Comparison of ENCODE assay signal across 4 cellular contexts in genomic region chr21:33013618-33014017, GRCh38.
TF ChIP-seq lines count a peak whose summit lies in the region.

No MANE protein-coding gene starts in this region.

TF ChIP-seq in SK-N-SH, 30 proteins besides CTCF, POLR2A, EP300 and RAD21:
- TF ChIP-seq, protein P1, sequence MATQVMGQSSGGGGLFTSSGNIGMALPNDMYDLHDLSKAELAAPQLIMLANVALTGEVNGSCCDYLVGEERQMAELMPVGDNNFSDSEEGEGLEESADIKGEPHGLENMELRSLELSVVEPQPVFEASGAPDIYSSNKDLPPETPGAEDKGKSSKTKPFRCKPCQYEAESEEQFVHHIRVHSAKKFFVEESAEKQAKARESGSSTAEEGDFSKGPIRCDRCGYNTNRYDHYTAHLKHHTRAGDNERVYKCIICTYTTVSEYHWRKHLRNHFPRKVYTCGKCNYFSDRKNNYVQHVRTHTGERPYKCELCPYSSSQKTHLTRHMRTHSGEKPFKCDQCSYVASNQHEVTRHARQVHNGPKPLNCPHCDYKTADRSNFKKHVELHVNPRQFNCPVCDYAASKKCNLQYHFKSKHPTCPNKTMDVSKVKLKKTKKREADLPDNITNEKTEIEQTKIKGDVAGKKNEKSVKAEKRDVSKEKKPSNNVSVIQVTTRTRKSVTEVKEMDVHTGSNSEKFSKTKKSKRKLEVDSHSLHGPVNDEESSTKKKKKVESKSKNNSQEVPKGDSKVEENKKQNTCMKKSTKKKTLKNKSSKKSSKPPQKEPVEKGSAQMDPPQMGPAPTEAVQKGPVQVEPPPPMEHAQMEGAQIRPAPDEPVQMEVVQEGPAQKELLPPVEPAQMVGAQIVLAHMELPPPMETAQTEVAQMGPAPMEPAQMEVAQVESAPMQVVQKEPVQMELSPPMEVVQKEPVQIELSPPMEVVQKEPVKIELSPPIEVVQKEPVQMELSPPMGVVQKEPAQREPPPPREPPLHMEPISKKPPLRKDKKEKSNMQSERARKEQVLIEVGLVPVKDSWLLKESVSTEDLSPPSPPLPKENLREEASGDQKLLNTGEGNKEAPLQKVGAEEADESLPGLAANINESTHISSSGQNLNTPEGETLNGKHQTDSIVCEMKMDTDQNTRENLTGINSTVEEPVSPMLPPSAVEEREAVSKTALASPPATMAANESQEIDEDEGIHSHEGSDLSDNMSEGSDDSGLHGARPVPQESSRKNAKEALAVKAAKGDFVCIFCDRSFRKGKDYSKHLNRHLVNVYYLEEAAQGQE (IDR thresholded peaks at IDR 0.05; ENCODE audit: low read depth, low read length): peak; percentile 74; the same call in 1 of the 2 replicates
- TF ChIP-seq SMC3 (IDR thresholded peaks at IDR 0.05; ENCODE audit: low read depth, low read length): no peak

TF ChIP-seq in SK-N-SH treated with all-trans-retinoic acid at 6 μM for 48 hours, 23 proteins besides CTCF, POLR2A, EP300 and RAD21:
- TF ChIP-seq, protein P2, sequence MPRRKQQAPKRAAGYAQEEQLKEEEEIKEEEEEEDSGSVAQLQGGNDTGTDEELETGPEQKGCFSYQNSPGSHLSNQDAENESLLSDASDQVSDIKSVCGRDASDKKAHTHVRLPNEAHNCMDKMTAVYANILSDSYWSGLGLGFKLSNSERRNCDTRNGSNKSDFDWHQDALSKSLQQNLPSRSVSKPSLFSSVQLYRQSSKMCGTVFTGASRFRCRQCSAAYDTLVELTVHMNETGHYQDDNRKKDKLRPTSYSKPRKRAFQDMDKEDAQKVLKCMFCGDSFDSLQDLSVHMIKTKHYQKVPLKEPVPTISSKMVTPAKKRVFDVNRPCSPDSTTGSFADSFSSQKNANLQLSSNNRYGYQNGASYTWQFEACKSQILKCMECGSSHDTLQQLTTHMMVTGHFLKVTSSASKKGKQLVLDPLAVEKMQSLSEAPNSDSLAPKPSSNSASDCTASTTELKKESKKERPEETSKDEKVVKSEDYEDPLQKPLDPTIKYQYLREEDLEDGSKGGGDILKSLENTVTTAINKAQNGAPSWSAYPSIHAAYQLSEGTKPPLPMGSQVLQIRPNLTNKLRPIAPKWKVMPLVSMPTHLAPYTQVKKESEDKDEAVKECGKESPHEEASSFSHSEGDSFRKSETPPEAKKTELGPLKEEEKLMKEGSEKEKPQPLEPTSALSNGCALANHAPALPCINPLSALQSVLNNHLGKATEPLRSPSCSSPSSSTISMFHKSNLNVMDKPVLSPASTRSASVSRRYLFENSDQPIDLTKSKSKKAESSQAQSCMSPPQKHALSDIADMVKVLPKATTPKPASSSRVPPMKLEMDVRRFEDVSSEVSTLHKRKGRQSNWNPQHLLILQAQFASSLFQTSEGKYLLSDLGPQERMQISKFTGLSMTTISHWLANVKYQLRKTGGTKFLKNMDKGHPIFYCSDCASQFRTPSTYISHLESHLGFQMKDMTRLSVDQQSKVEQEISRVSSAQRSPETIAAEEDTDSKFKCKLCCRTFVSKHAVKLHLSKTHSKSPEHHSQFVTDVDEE (CRISPR knock-in tag; IDR thresholded peaks at IDR 0.05): no peak
- TF ChIP-seq CSRNP3 (CRISPR knock-in tag; IDR thresholded peaks at IDR 0.05) (no peak), ZC3H10 (CRISPR knock-in tag; IDR thresholded peaks at IDR 0.05) (no peak), PPARA (CRISPR knock-in tag; IDR thresholded peaks at IDR 0.05; ENCODE audit: borderline replicate concordance) (no peak), ZNF70 (CRISPR knock-in tag; IDR thresholded peaks at IDR 0.05) (no peak)

TF ChIP-seq in HEK293, 187 proteins besides CTCF, POLR2A, EP300 and RAD21:
- no peak for TF ChIP-seq ZNF148 (tag by site-specific recombination; IDR thresholded peaks at IDR 0.05; ENCODE audit: borderline replicate concordance)
- TF ChIP-seq ZNF558 (tag by site-specific recombination; IDR thresholded peaks at IDR 0.05): no peak
- TF ChIP-seq ZNF629 (tag by site-specific recombination; IDR thresholded peaks at IDR 0.05): no peak
- no peak for TF ChIP-seq ZNF174 (tag by site-specific recombination; IDR thresholded peaks at IDR 0.05)
- TF ChIP-seq, protein P1 (tag by site-specific recombination; IDR thresholded peaks at IDR 0.05): peak; percentile 90

TF ChIP-seq in GM12878, 131 proteins besides CTCF, POLR2A, EP300 and RAD21:
- TF ChIP-seq RCOR1 (conservative IDR thresholded peaks at IDR 0.05; ENCODE audit: low read depth, low read length): no peak
- TF ChIP-seq, protein P3, sequence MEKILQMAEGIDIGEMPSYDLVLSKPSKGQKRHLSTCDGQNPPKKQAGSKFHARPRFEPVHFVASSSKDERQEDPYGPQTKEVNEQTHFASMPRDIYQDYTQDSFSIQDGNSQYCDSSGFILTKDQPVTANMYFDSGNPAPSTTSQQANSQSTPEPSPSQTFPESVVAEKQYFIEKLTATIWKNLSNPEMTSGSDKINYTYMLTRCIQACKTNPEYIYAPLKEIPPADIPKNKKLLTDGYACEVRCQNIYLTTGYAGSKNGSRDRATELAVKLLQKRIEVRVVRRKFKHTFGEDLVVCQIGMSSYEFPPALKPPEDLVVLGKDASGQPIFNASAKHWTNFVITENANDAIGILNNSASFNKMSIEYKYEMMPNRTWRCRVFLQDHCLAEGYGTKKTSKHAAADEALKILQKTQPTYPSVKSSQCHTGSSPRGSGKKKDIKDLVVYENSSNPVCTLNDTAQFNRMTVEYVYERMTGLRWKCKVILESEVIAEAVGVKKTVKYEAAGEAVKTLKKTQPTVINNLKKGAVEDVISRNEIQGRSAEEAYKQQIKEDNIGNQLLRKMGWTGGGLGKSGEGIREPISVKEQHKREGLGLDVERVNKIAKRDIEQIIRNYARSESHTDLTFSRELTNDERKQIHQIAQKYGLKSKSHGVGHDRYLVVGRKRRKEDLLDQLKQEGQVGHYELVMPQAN (conservative IDR thresholded peaks at IDR 0.05): no peak
- TF ChIP-seq, protein P1 (IDR thresholded peaks at IDR 0.05; ENCODE audit: low read depth, low read length): peak; percentile 64; the same call in 1 of the 2 replicates
